ENCODE assay signal across 4 cellular contexts in the genomic region with DNA sequence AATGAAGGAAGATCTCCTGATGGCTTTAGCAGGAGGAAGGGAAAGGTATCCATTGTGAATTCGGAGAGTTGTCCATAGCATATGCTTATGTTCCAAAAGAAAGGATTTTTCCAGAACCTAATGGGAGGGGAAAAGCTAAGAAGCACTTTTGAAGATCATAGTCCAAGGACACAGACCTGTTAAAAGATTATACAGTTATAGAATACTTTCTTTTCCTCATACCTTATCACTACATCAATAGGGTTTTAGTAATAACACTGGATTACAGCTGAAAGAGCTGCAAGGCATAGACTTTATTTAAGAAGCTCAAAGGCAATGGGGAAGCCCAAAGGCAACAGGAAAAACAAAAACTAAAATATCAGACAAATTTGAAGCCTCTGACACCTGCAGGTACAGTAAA. TPM values are rescaled to one million over a fixed set of nuclear protein-coding genes. Genes with fewer than 3 reads are reported as not detected.
"Had no signal": no experiment of that assay in that cellular context is flagged by ENCODE, and none has a peak within 500 bp of the region (broad histone marks: within the 10 kb centered on the region; RNA-seq: fewer than 3 reads in every experiment).

No MANE protein-coding gene starts in this region.

- ATAC-seq: GM12878 had no signal

- H3K4me3 ChIP-seq: GM12878 had no signal

- DNase-seq: GDM1, GF-D8 had no signal

RNA-seq across cellular contexts. Expression of gene SLC24A3, which starts 39.8 kb away (rescaled TPM):
- total RNA-seq: G401, GM12878 had no signal
